ENCODE assay signal across 24 cellular contexts in the genomic region with DNA sequence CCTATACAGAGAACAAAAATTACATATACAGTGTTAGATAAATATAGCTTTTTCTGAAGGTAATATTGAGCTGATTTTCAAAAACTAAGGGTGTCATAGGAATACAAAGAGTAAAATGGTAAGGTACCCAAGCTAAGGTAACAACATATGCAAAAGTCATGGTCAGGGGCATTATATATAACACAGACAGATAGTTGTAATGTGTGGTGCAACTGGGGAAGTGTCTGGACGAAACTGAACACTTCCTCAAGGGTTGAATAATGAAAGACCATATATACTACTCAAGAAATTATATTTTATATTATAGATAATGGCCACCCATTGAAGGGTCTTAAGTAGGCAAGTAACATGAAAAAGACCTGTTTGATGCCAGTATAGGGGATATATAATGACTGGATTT.
DNase-seq lines count a peak whose midpoint lies in the region; ATAC-seq, FAIRE-seq and TF ChIP-seq lines count a peak whose summit lies in the region.
"Had no signal": no experiment of that assay in that cellular context is flagged by ENCODE, and none has a peak within 500 bp of the region (broad histone marks: within the 10 kb centered on the region; RNA-seq: fewer than 3 reads in every experiment).

No MANE protein-coding gene starts in this region.

- TF ChIP-seq EP300 in GM12878 (IDR thresholded peaks at IDR 0.05; ENCODE audit: borderline replicate concordance in 1 of 2, control insufficient read depth in 1 of 2, low read depth in 2 of 2, low read length in 2 of 2): no peak

- H3K9me3 ChIP-seq in GM12878 (replicated peaks; ENCODE audit: control insufficient read depth, insufficient read depth, low read length): no peaks in the 10 kb centered on the region; the same call in 1 of the 3 replicates
- H3K9me3 ChIP-seq: body of pancreas, Caco-2, left lung, upper lobe of right lung had no signal

- ATAC-seq in HG02610 (IDR thresholded peaks at IDR 0.05; ENCODE audit: unreplicated experiment) (peak; percentile 29), HG03159 (IDR thresholded peaks at IDR 0.05; ENCODE audit: unreplicated experiment) (peak; percentile 35), GM12878 (peak; percentile 29; the same call in 2 of the 3 replicates)
- ATAC-seq in naive thymus-derived CD8-positive, alpha-beta T cell: no peak
- ATAC-seq: activated CD8-positive, alpha-beta memory T cell treated with anti-CD3 and anti-CD28 coated beads, Interleukin-2, amount 10 ng/mL, durations not matched to agents 7 days and 5 days; body of pancreas; left lung; upper lobe of right lung had no signal

- BruUV-seq in GM12878 (replicated peaks; lab: Mats Ljungman, UMichigan): no TSS peak

- TF ChIP-seq POLR2A in GM12878 (IDR thresholded peaks at IDR 0.05; ENCODE audit: low read depth, low read length): no peak

- intact Hi-C loops in GM12878 (cut with micrococcal nuclease; ENCODE audit: unreplicated experiment): no loop called here

- TF ChIP-seq RAD21 in GM12878 (IDR thresholded peaks at IDR 0.05; ENCODE audit: insufficient read depth, low read depth, low read length): no peak

- H3K27me3 ChIP-seq in GM12878 (replicated peaks in 1 of 2; ENCODE audit: control insufficient read depth in 2 of 2, insufficient read depth in 2 of 2, low read length in 1 of 2): no peaks in the 10 kb centered on the region
- H3K27me3 ChIP-seq: body of pancreas, left lung, upper lobe of right lung had no signal

- H4K20me1 ChIP-seq in GM12878 (ENCODE audit: control insufficient read depth, insufficient read depth): no peaks in the 10 kb centered on the region

- 0% methylated on average over 1 of the region's 1 CpG for WGBS in GM12878 (ENCODE audit: insufficient coverage, insufficient replicate concordance, low lambda C conversion rate, missing lambda C conversion rate)

- peaks cover 0 to 8% (median 0%) of the 10 kb centered on the region in 9 donors for H3K9me3 Mint-ChIP-seq in naive thymus-derived CD8-positive, alpha-beta T cell
- H3K9me3 Mint-ChIP-seq: activated T-helper 2 cell treated with anti-CD3 and anti-CD28 coated beads, Interferon-gamma antibody, Interleukin-2, Interleukin-4, amounts not matched to agents 10 μg/mL and 5 μg/mL and 100 μg/mL, durations not matched to agents 14 hours and 24 hours and 36 hours; endodermal cell had no signal

- no peak overlapping the region for H3K9ac ChIP-seq in GM12878 (ENCODE audit: control insufficient read depth, insufficient read depth, low read length)

- no peaks in the 10 kb centered on the region for H3K79me2 ChIP-seq in GM12878 (ENCODE audit: control insufficient read depth, insufficient read depth, low read length)

- H3K4me3 ChIP-seq in GM12878: no peak overlapping the region
- H3K4me3 ChIP-seq: body of pancreas, left lung, smooth muscle cell, upper lobe of right lung had no signal

- no peak overlapping the region for H2AFZ ChIP-seq in GM12878 (ENCODE audit: control insufficient read depth, low read depth, low read length)

- POLR2A ChIA-PET in GM12878 (lab: Charles Lee): interaction anchor here (1.1 kb wide), 1 partner anchor 13 kb away, joined by 3 read pairs; no protein-coding TSS in a partner anchor
- POLR2A ChIA-PET in naive thymus-derived CD8-positive, alpha-beta T cell (lab: Charles Lee): no interaction called here

- in situ Hi-C loops in GM12878 (cut with MboI): no loop called here

- CTCF ChIA-PET in GM12878 (lab: Yijun Ruan, JAX): interaction anchor here (1.2 kb wide), 2 partner anchors 13 to 104 kb away, joined by 3 to 4 read pairs; no protein-coding TSS in a partner anchor

- peaks cover 3 to 16% (median 13%) of the 10 kb centered on the region in 4 donors for H3K4me1 Mint-ChIP-seq in naive thymus-derived CD8-positive, alpha-beta T cell
- H3K4me1 Mint-ChIP-seq: activated CD8-positive, alpha-beta memory T cell treated with anti-CD3 and anti-CD28 coated beads, Interleukin-2, amount 10 ng/mL, durations not matched to agents 7 days and 5 days had no signal

- DNase-seq in GM19239 (ENCODE audit: insufficient read length, low spot score) (no peak), GM12878 (ENCODE audit: low read depth, low spot score) (no peak), GM03348 (ENCODE audit: low spot score) (no peak), D341Med (ENCODE audit: low spot score) (no peak)
- DNase-seq in naive thymus-derived CD8-positive, alpha-beta T cell: no peak
- DNase-seq in activated T-cell treated with anti-CD3 and anti-CD28 coated beads, Interleukin-2, amount 50 U/mL, for 48 hours: no peak
- DNase-seq: activated CD4-positive, alpha-beta T cell treated with anti-CD3 and anti-CD28 coated beads for 48 hours; activated CD8-positive, alpha-beta memory T cell treated with anti-CD3 and anti-CD28 coated beads, Interleukin-2, amount 10 ng/mL, durations not matched to agents 7 days and 5 days; activated naive CD8-positive, alpha-beta T cell treated with anti-CD3 and anti-CD28 coated beads, Interleukin-2, amount 10 ng/mL, durations not matched to agents 7 days and 5 days; body of pancreas; Caco-2; endodermal cell; HCEC 1CT; MM.1S; NCI-H1694 treated with DMSO at 0.1 percent for 48 hours; NCI-H2227 treated with DMSO at 0.1 percent for 48 hours; RPMI8226; stimulated activated CD4-positive, alpha-beta T cell treated with anti-CD3 and anti-CD28 coated beads, Interleukin-4, amount 100 ng/mL, for 24 hours; upper lobe of right lung had no signal

- RAD21 ChIA-PET in GM12878 (lab: Charles Lee; ENCODE audit: unreplicated experiment): interaction anchor here (0.8 to 1.0 kb wide), 2 partner anchors 10 to 13 kb away, joined by 3 to 4 read pairs; no protein-coding TSS in a partner anchor

- H3K4me3 Mint-ChIP-seq in naive thymus-derived CD8-positive, alpha-beta T cell: no peak overlapping the region
- H3K4me3 Mint-ChIP-seq: activated CD8-positive, alpha-beta memory T cell treated with anti-CD3 and anti-CD28 coated beads, Interleukin-2, amount 10 ng/mL, durations not matched to agents 7 days and 5 days; activated naive CD8-positive, alpha-beta T cell treated with anti-CD3 and anti-CD28 coated beads, Interleukin-2, amount 10 ng/mL, durations not matched to agents 7 days and 5 days; endodermal cell had no signal

- SMC1A ChIA-PET in GM12878 (lab: Charles Lee; ENCODE audit: uncharacterized antibody, unreplicated experiment): interaction anchor here (0.8 to 1.2 kb wide), 2 partner anchors 13 to 18 kb away, joined by 3 to 4 read pairs; no protein-coding TSS in a partner anchor

- H3K27ac Mint-ChIP-seq in naive thymus-derived CD8-positive, alpha-beta T cell: no peak overlapping the region
- H3K27ac Mint-ChIP-seq: activated CD8-positive, alpha-beta memory T cell treated with anti-CD3 and anti-CD28 coated beads, Interleukin-2, amount 10 ng/mL, durations not matched to agents 7 days and 5 days; activated naive CD8-positive, alpha-beta T cell treated with anti-CD3 and anti-CD28 coated beads, Interleukin-2, amount 10 ng/mL, durations not matched to agents 7 days and 5 days; activated T-helper 2 cell treated with anti-CD3 and anti-CD28 coated beads, Interferon-gamma antibody, Interleukin-2, Interleukin-4, amounts not matched to agents 10 μg/mL and 5 μg/mL and 100 μg/mL, durations not matched to agents 14 hours and 24 hours and 36 hours; endodermal cell had no signal

- TF ChIP-seq CTCF in GM12878 (IDR thresholded peaks at IDR 0.05 in 2 of 3, conservative IDR thresholded peaks at IDR 0.05 in 1 of 3; ENCODE audit: control insufficient read depth in 2 of 3, extremely low read depth in 1 of 3, insufficient read depth in 1 of 3, low read depth in 3 of 3, low read length in 3 of 3): no peak

- H3K27ac ChIP-seq in GM12878 (ENCODE audit: control insufficient read depth, insufficient read depth): no peak overlapping the region
- H3K27ac ChIP-seq: body of pancreas, left lung, upper lobe of right lung had no signal

- H3K4me2 ChIP-seq in GM12878 (ENCODE audit: control insufficient read depth, insufficient read depth): no peak overlapping the region
- H3K4me2 ChIP-seq: smooth muscle cell had no signal

- H3K36me3 ChIP-seq in GM12878 (ENCODE audit: control insufficient read depth in 2 of 2, insufficient read depth in 2 of 2, low read length in 1 of 2): no peaks in the 10 kb centered on the region
- H3K36me3 ChIP-seq: left lung, upper lobe of right lung had no signal

- H3K4me1 ChIP-seq in GM12878 (ENCODE audit: control insufficient read depth, insufficient read depth, low read length): peaks cover 4% of the 10 kb centered on the region; the same call in 1 of the 2 replicates
- H3K4me1 ChIP-seq: body of pancreas, Caco-2, left lung, upper lobe of right lung had no signal

- FAIRE-seq in GM19239 (lab: Jason Lieb, UNC) (peak; percentile 28), GM12878 (lab: Jason Lieb, UNC) (no peak)

- peaks cover 0 to 4% (median 0%) of the 10 kb centered on the region in 3 donors for H3K36me3 Mint-ChIP-seq in naive thymus-derived CD8-positive, alpha-beta T cell
- H3K36me3 Mint-ChIP-seq: activated CD8-positive, alpha-beta memory T cell treated with anti-CD3 and anti-CD28 coated beads, Interleukin-2, amount 10 ng/mL, durations not matched to agents 7 days and 5 days; activated naive CD8-positive, alpha-beta T cell treated with anti-CD3 and anti-CD28 coated beads, Interleukin-2, amount 10 ng/mL, durations not matched to agents 7 days and 5 days had no signal

- H3K27me3 Mint-ChIP-seq in naive thymus-derived CD8-positive, alpha-beta T cell: no peaks in the 10 kb centered on the region
- H3K27me3 Mint-ChIP-seq: activated CD8-positive, alpha-beta memory T cell treated with anti-CD3 and anti-CD28 coated beads, Interleukin-2, amount 10 ng/mL, durations not matched to agents 7 days and 5 days had no signal

TF ChIP-seq in GM12878, 131 proteins besides CTCF, POLR2A, EP300 and RAD21 (continues in another document):
- TF ChIP-seq, protein P1, sequence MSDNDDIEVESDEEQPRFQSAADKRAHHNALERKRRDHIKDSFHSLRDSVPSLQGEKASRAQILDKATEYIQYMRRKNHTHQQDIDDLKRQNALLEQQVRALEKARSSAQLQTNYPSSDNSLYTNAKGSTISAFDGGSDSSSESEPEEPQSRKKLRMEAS (IDR thresholded peaks at IDR 0.05; ENCODE audit: low read depth, low read length): no peak
- 0 out of 2 replicates have a peak, but pooled peaks have one; percentile 7 for TF ChIP-seq RUNX3 (IDR thresholded peaks at IDR 0.05; ENCODE audit: low read length)
- peak; percentile 28; the same call in 1 of the 2 replicates for TF ChIP-seq SPI1 (IDR thresholded peaks at IDR 0.05; ENCODE audit: borderline replicate concordance, insufficient read depth, low read depth, low read length)
- no peak for TF ChIP-seq MEF2A (IDR thresholded peaks at IDR 0.05; ENCODE audit: insufficient read depth, low read depth, low read length)

Comparison
In these comparisons a context has a peak if more than half of its experiments do, and no peak if none do; other contexts are left out.
1. ATAC-seq: peak in HG02610 (single experiment), HG03159 (single experiment) and GM12878 (single experiment); none in naive thymus-derived CD8-positive, alpha-beta T cell (0 of 2).